Comparison of ENCODE assay signal across 8 cellular contexts in genomic region chr1:84299536-84300260, GRCh38. TPM values are rescaled to one million over a fixed set of nuclear protein-coding genes. Genes with fewer than 3 reads are reported as not detected.
DNase-seq lines count a peak whose midpoint lies in the region; ATAC-seq, FAIRE-seq and TF ChIP-seq lines count a peak whose summit lies in the region.

No MANE protein-coding gene starts in this region.

- FAIRE-seq in keratinocyte (lab: Jason Lieb, UNC): no peak

- H3K4me1 ChIP-seq in left ventricle myocardium inferior (peaks cover 62% of the 10 kb centered on the region), keratinocyte (ENCODE audit: control insufficient read depth, extremely low read depth, insufficient read depth, low read length) (peaks cover 17% of the 10 kb centered on the region), thoracic aorta (ENCODE audit: control insufficient read depth in 1 of 2, low read depth in 2 of 2) (peaks cover 10 to 34% of the 10 kb centered on the region in 2 donors)

- H3K4me3 Mint-ChIP-seq in activated naive CD8-positive, alpha-beta T cell: peak overlapping the region; percentile 88

- no peak for DNase-seq in left ventricle myocardium inferior
- DNase-seq in left cardiac atrium: no peak
- no peak for DNase-seq in keratinocyte (ENCODE audit: low read depth, low spot score)
- no peak for DNase-seq in thoracic aorta (ENCODE audit: low spot score)
- DNase-seq in NCI-H524 (lab: John Stamatoyannopoulos, UW): no peak

- H3K9me1 ChIP-seq in keratinocyte (ENCODE audit: control insufficient read depth, extremely low read depth, insufficient read depth, low read length): peaks cover 2% of the 10 kb centered on the region

- peak overlapping the region; percentile 98 for H2AFZ ChIP-seq in keratinocyte (ENCODE audit: control insufficient read depth, low read length)

- no peaks in the 10 kb centered on the region for H3K36me3 ChIP-seq in left ventricle myocardium inferior
- no peaks in the 10 kb centered on the region for H3K36me3 ChIP-seq in keratinocyte (ENCODE audit: control insufficient read depth in 2 of 2, extremely low read depth in 1 of 2, insufficient read depth in 2 of 2, low read length in 2 of 2)
- H3K36me3 ChIP-seq in thoracic aorta: no peaks in the 10 kb centered on the region

- H3K27ac ChIP-seq in left ventricle myocardium inferior (replicated peaks) (peak overlapping the region; percentile 92), keratinocyte (ENCODE audit: control insufficient read depth, insufficient read depth, low read length) (no peak overlapping the region), thoracic aorta (peak overlapping the region; percentile 80 to 85)

- peak overlapping the region; percentile 86 for H3K4me2 ChIP-seq in keratinocyte (ENCODE audit: control insufficient read depth, extremely low read depth, insufficient read depth, low read depth, low read length)

- no peaks in the 10 kb centered on the region for H3K27me3 ChIP-seq in left ventricle myocardium inferior (ENCODE audit: low read depth)
- H3K27me3 ChIP-seq in keratinocyte (ENCODE audit: control insufficient read depth, extremely low read depth, insufficient read depth, low read length): no peaks in the 10 kb centered on the region
- H3K27me3 ChIP-seq in thoracic aorta (replicated peaks; ENCODE audit: insufficient read depth): no peaks in the 10 kb centered on the region

- H3K9me3 ChIP-seq in left ventricle myocardium inferior (replicated peaks) (peaks cover 11% of the 10 kb centered on the region), keratinocyte (ENCODE audit: control insufficient read depth, low read depth, low read length) (no peaks in the 10 kb centered on the region), thoracic aorta (peaks cover 4% of the 10 kb centered on the region)

- peak overlapping the region; percentile 72 for H3K27ac Mint-ChIP-seq in activated naive CD8-positive, alpha-beta T cell

- no peaks in the 10 kb centered on the region for H3K79me2 ChIP-seq in keratinocyte (ENCODE audit: control insufficient read depth, insufficient read depth, low read length)

- intact Hi-C loops in left ventricle myocardium inferior (cut with micrococcal nuclease) (no loop called here), left cardiac atrium (cut with DNase I) (loop anchor here in 1 of 2 donors (2.0 kb wide), 1 partner anchor 133 kb away; no protein-coding TSS in a partner anchor)

- H3K9ac ChIP-seq in keratinocyte (ENCODE audit: control insufficient read depth, extremely low read depth, insufficient read depth, low read length): peak overlapping the region; percentile 77

- H3K4me1 Mint-ChIP-seq in activated naive CD8-positive, alpha-beta T cell (ENCODE audit: low read depth): peaks cover 45% of the 10 kb centered on the region

- H3K4me3 ChIP-seq in left ventricle myocardium inferior (peak overlapping the region; percentile 97), keratinocyte (ENCODE audit: control insufficient read depth in 2 of 3, extremely low read depth in 1 of 3, insufficient read depth in 2 of 3, low read depth in 1 of 3, low read length in 3 of 3) (peak overlapping the region in 2 of 3 experiments; percentile 90 to 91), thoracic aorta (peak overlapping the region; percentile 90)

- dilution Hi-C loops in keratinocyte (cut with MboI; ENCODE audit: extremely low pct_ligation_motif_present, low sequenced_read_pairs): no loop called here

- no peak for ATAC-seq in left cardiac atrium
- no peak for ATAC-seq in thoracic aorta (ENCODE audit: insufficient number of reproducible peaks, low FRiP score, low read depth)
- no peak for ATAC-seq in GM18502 (IDR thresholded peaks at IDR 0.05; ENCODE audit: poor library complexity, unreplicated experiment)
- no peak for ATAC-seq in HG03175 (IDR thresholded peaks at IDR 0.05; ENCODE audit: unreplicated experiment)

- no peaks in the 10 kb centered on the region for H3K36me3 Mint-ChIP-seq in activated naive CD8-positive, alpha-beta T cell

- H3K9me3 Mint-ChIP-seq in activated naive CD8-positive, alpha-beta T cell (ENCODE audit: low read depth): no peaks in the 10 kb centered on the region

- H3K27me3 Mint-ChIP-seq in activated naive CD8-positive, alpha-beta T cell: peaks cover 6% of the 10 kb centered on the region

- no peak for TF ChIP-seq CTCF in left ventricle myocardium inferior (IDR thresholded peaks at IDR 0.05; ENCODE audit: borderline replicate concordance)
- no peak for TF ChIP-seq CTCF in keratinocyte (optimal IDR thresholded peaks at IDR 0.05 in 1 of 3, IDR thresholded peaks at IDR 0.05 in 1 of 3, conservative IDR thresholded peaks at IDR 0.05 in 1 of 3; ENCODE audit: extremely low read depth in 1 of 3, insufficient read depth in 2 of 3, low read length in 3 of 3)
- no peak for TF ChIP-seq CTCF in thoracic aorta (IDR thresholded peaks at IDR 0.05)

- H4K20me1 ChIP-seq in keratinocyte (ENCODE audit: control insufficient read depth, extremely low read depth, insufficient read depth, low read length): no peaks in the 10 kb centered on the region

RNA-seq across cellular contexts. Expression of gene SAMD13, which starts 1.8 kb away (rescaled TPM):
- total RNA-seq in left ventricle myocardium inferior: 2.0 TPM
- total RNA-seq in left cardiac atrium: 1 to 10 TPM in 1 of 2 donors, under 1 TPM in 1; 0.50 to 1.1 TPM
- 0.32 to 0.75 TPM (median 0.48 TPM) in 3 replicates for polyA plus RNA-seq in keratinocyte
- 0.20 TPM for polyA plus RNA-seq in keratinocyte (2011; ENCODE audit: low read depth)
- 0.51 and 0.85 TPM in 2 replicates for polyA plus RNA-seq in keratinocyte (2011; cell fraction: cytosol; rRNA removed)
- 0.11 and 0.32 TPM in 2 replicates for polyA plus RNA-seq in keratinocyte (2011; cell fraction: nucleus; rRNA removed)
- 0.55 and 0.90 TPM in 2 replicates for polyA plus RNA-seq in keratinocyte (2012; ENCODE audit: low replicate concordance)
- polyA minus RNA-seq in keratinocyte: 0.54 TPM in 1 of 3 replicates, not detected in the others
- not detected for polyA minus RNA-seq in keratinocyte (2011; cell fraction: cytosol; rRNA and poly(A)+ RNA removed)
- polyA minus RNA-seq in keratinocyte (2011; cell fraction: nucleus; rRNA and poly(A)+ RNA removed): not detected in 2 replicates
- 1 to 10 TPM in 1 of 2 donors, under 1 TPM in 1; 0.95 to 1.8 TPM for total RNA-seq in thoracic aorta
